In genomic region chr11:3022982-3023381, GRCh38 we compare ENCODE assay signal across 12 cellular contexts. TPM values are rescaled to one million over a fixed set of nuclear protein-coding genes. Genes with fewer than 3 reads are reported as not detected.
A peak's percentile ranks its signal among the peaks of the same experiment; 100 is the strongest.
DNase-seq lines count a peak whose midpoint lies in the region; ATAC-seq lines count a peak whose summit lies in the region.
"Had no signal": no experiment of that assay in that cellular context is flagged by ENCODE, and none has a peak within 500 bp of the region (broad histone marks: within the 10 kb centered on the region; RNA-seq: fewer than 3 reads in every experiment).

No MANE protein-coding gene starts in this region.

- no peaks in the 10 kb centered on the region for H3K27me3 ChIP-seq in trophoblast cell (ENCODE audit: insufficient read depth, low read length)
- H3K27me3 ChIP-seq: heart right ventricle had no signal

- H2BK5ac ChIP-seq in trophoblast cell (ENCODE audit: low read depth, low read length, poor library complexity), result no peak overlapping the region

- H3K14ac ChIP-seq in trophoblast cell (ENCODE audit: low read length), result no peak overlapping the region

- H3K9me3 ChIP-seq in trophoblast cell (ENCODE audit: insufficient read depth, low read depth, low read length), result no peaks in the 10 kb centered on the region
- H3K9me3 ChIP-seq: heart right ventricle had no signal

- no peak overlapping the region for H3K4me2 ChIP-seq in trophoblast cell (ENCODE audit: low read length)
- H3K4me2 ChIP-seq: KMS-11 had no signal

- DNase-seq in EH (ENCODE audit: low read depth), result peak; percentile 86
- DNase-seq in RKO (ENCODE audit: low spot score), result peak; percentile 23
- peak; percentile 35 for DNase-seq in dedifferentiated amniotic fluid mesenchymal stem cell (ENCODE audit: extremely low spot score)
- DNase-seq in trophoblast cell, result peak; percentile 30 to 44
- no peak for DNase-seq in HuH-7 (ENCODE audit: low spot score)
- DNase-seq in COLO668 (lab: John Stamatoyannopoulos, UW; ENCODE audit: unreplicated experiment), result no peak
- no peak for DNase-seq in ecto neural progenitor cell (ENCODE audit: low spot score)
- DNase-seq: heart right ventricle; stimulated activated CD8-positive, alpha-beta memory T cell treated with anti-CD3 and anti-CD28 coated beads, Interleukin-4, amount 100 ng/mL, for 48 hours had no signal

- H3K4me3 ChIP-seq in trophoblast cell (ENCODE audit: low read depth, low read length), result no peak overlapping the region
- H3K4me3 ChIP-seq: heart right ventricle had no signal

- H3K4me1 ChIP-seq in trophoblast cell (ENCODE audit: control insufficient read depth in 1 of 2, insufficient read depth in 2 of 2, low read length in 2 of 2), result peaks cover 6 to 8% of the 10 kb centered on the region in 2 experiments

- no peak overlapping the region for H4K91ac ChIP-seq in trophoblast cell (ENCODE audit: low read depth, low read length)

- H3K27ac ChIP-seq in trophoblast cell (ENCODE audit: low read depth, low read length), result peak overlapping the region; percentile 8
- H3K27ac ChIP-seq: KMS-11 had no signal

- H3K4ac ChIP-seq in trophoblast cell (ENCODE audit: low read depth, low read length), result no peak overlapping the region

- no peak overlapping the region for H2AFZ ChIP-seq in trophoblast cell (ENCODE audit: insufficient read depth, low read length, poor library complexity)

- peaks cover 46 to 54% of the 10 kb centered on the region in 2 experiments for H3K36me3 ChIP-seq in trophoblast cell (ENCODE audit: control insufficient read depth in 1 of 2, insufficient read depth in 2 of 2, low read length in 2 of 2)

- H3K79me1 ChIP-seq in trophoblast cell (ENCODE audit: low read length), result no peaks in the 10 kb centered on the region

- ATAC-seq in HG03039 (IDR thresholded peaks at IDR 0.05; ENCODE audit: unreplicated experiment), result no peak
- ATAC-seq: HCT116 had no signal

- H3K18ac ChIP-seq in trophoblast cell (ENCODE audit: low read length), result no peak overlapping the region

- WGBS in trophoblast cell (ENCODE audit: extremely low coverage, insufficient coverage, insufficient read length), result no CpG with 5 or more reads among the region's 4 CpGs

- H3K79me2 ChIP-seq in trophoblast cell (ENCODE audit: control insufficient read depth, insufficient read depth, low read length, poor library complexity), result no peaks in the 10 kb centered on the region

- no peak overlapping the region for H3K9ac ChIP-seq in trophoblast cell (ENCODE audit: low read length)
- H3K9ac ChIP-seq: KMS-11 had no signal

- no peak overlapping the region for H3K23ac ChIP-seq in trophoblast cell (ENCODE audit: low read length)

- no peak overlapping the region for H2AK5ac ChIP-seq in trophoblast cell (ENCODE audit: low read length)

- H4K12ac ChIP-seq in trophoblast cell (ENCODE audit: low read depth, low read length), result no peak overlapping the region

- no peak overlapping the region for H2BK12ac ChIP-seq in trophoblast cell (ENCODE audit: low read length)

- H2BK120ac ChIP-seq in trophoblast cell (ENCODE audit: insufficient read depth, low read length, poor library complexity), result no peak overlapping the region

- no peak overlapping the region for H4K8ac ChIP-seq in trophoblast cell (ENCODE audit: low read depth, low read length)

RNA-seq across cellular contexts. Expression of gene NAP1L4, which starts 30.9 kb away (rescaled TPM):
- polyA plus RNA-seq in trophoblast cell (2013), result 108 and 120 TPM in 2 replicates

RNA-seq across cellular contexts. Expression of gene CARS1, which starts 34.2 kb away (rescaled TPM):
- polyA plus RNA-seq in trophoblast cell (2013), result 113 and 120 TPM in 2 replicates

Comparison
In these comparisons a context has a peak if more than half of its experiments do, and no peak if none do; other contexts are left out.
1. DNase-seq: peak in EH (single experiment), RKO (single experiment), dedifferentiated amniotic fluid mesenchymal stem cell (single experiment) and trophoblast cell (2 of 2); none in HuH-7 (single experiment), COLO668 (single experiment) and ecto neural progenitor cell (single experiment).